28 cellular contexts compared by ENCODE assay signal in the genomic region with DNA sequence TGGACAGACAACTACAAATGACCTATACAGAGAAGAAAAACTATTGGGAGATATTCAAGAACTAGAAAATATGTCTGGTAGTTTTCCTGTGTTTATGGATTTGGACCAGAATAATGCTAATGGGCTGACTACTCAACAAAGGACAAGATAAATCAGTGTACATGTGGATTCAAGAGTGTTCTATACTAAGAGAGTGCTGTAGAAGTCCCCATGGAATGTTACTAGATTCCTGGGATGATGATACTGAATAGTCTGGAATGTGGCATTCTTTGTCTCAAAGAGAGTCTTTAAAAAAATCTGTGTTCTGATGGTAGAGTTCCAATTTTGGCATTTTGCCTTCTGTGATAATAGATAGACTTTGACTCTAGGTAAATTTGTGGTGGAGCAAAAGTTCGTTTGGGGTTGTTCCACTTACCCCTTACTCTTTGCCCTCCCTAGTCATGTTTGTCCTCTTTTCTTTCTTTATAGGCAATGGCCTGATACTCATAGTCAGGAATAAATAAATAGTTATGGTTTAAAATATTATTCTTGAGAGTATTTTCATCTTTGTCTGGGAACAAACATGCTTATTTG. TPM values are rescaled to one million over a fixed set of nuclear protein-coding genes. Genes with fewer than 3 reads are reported as not detected.
DNase-seq lines count a peak whose midpoint lies in the region; ATAC-seq and TF ChIP-seq lines count a peak whose summit lies in the region.
"Had no signal": no experiment of that assay in that cellular context is flagged by ENCODE, and none has a peak within 500 bp of the region (broad histone marks: within the 10 kb centered on the region; RNA-seq: fewer than 3 reads in every experiment).

No MANE protein-coding gene starts in this region.

- peaks cover 54% of the 10 kb centered on the region for H3K36me3 Mint-ChIP-seq in endodermal cell (ENCODE audit: low read depth)

- H3K27me3 ChIP-seq in SJSA1 (replicated peaks) (no peaks in the 10 kb centered on the region), smooth muscle cell (ENCODE audit: low read depth) (no peaks in the 10 kb centered on the region), endodermal cell (ENCODE audit: control insufficient read depth, insufficient read depth, low read length, poor library complexity, severe bottlenecking) (no peaks in the 10 kb centered on the region)
- H3K27me3 ChIP-seq: dorsolateral prefrontal cortex, ovary, thyroid gland had no signal

- peaks cover 35% of the 10 kb centered on the region for H3K4me1 ChIP-seq in SJSA1 (replicated peaks)
- H3K4me1 ChIP-seq in smooth muscle cell (ENCODE audit: low read depth) = no peaks in the 10 kb centered on the region
- no peaks in the 10 kb centered on the region for H3K4me1 ChIP-seq in endodermal cell (ENCODE audit: control insufficient read depth, insufficient read depth, low read length)

- WGBS in smooth muscle cell (ENCODE audit: low lambda C conversion rate) = 87% methylated on average over 1 of the region's 1 CpG
- 90% methylated on average over 1 of the region's 1 CpG; no CpG with 5 or more reads in 1 of the 2 experiments for WGBS in endodermal cell (ENCODE audit: insufficient coverage in 1 of 2, insufficient read length in 1 of 2), 2 experiments

- no peak overlapping the region for H3K9ac ChIP-seq in smooth muscle cell (ENCODE audit: low read depth)
- H3K9ac ChIP-seq in endodermal cell (ENCODE audit: extremely low read depth, low read length, poor library complexity, severe bottlenecking) = no peak overlapping the region
- H3K9ac ChIP-seq: KMS-11 had no signal

- H3K9me3 ChIP-seq in SJSA1 (replicated peaks) = peaks cover 5% of the 10 kb centered on the region; the same call in 1 of the 2 replicates
- H3K9me3 ChIP-seq in smooth muscle cell (replicated peaks; ENCODE audit: low read depth) = no peaks in the 10 kb centered on the region
- peaks cover 20% of the 10 kb centered on the region for H3K9me3 ChIP-seq in endodermal cell (ENCODE audit: control insufficient read depth, low read length)
- H3K9me3 ChIP-seq: thyroid gland had no signal

- no peak overlapping the region for H3K4me3 Mint-ChIP-seq in endodermal cell
- H3K4me3 Mint-ChIP-seq: immature natural killer cell, nephron, WTC11 had no signal

- peaks cover 8% of the 10 kb centered on the region for H3F3A ChIP-seq in smooth muscle cell (ENCODE audit: low read depth)

- H3K4me3 ChIP-seq in SJSA1 (no peak overlapping the region), smooth muscle cell (no peak overlapping the region), endodermal cell (ENCODE audit: low read length) (no peak overlapping the region)
- H3K4me3 ChIP-seq: dorsolateral prefrontal cortex, ovary, thyroid gland had no signal

- peaks cover 23% of the 10 kb centered on the region for H3K36me3 ChIP-seq in SJSA1
- no peaks in the 10 kb centered on the region for H3K36me3 ChIP-seq in smooth muscle cell (ENCODE audit: low read depth)
- H3K36me3 ChIP-seq in endodermal cell (ENCODE audit: control insufficient read depth, insufficient read depth, low read length) = peaks cover 23% of the 10 kb centered on the region
- H3K36me3 ChIP-seq: ovary, thyroid gland had no signal

- no peaks in the 10 kb centered on the region for H3K79me2 ChIP-seq in smooth muscle cell (ENCODE audit: low read depth)

- no peaks in the 10 kb centered on the region for H3K4me1 Mint-ChIP-seq in endodermal cell
- H3K4me1 Mint-ChIP-seq: nephron had no signal

- H3K27ac Mint-ChIP-seq in endodermal cell = no peak overlapping the region
- H3K27ac Mint-ChIP-seq: activated naive CD4-positive, alpha-beta T cell treated with anti-CD3 and anti-CD28 coated beads, Interleukin-2, amount 50 U/mL, for 72 hours; activated T-helper 2 cell treated with anti-CD3 and anti-CD28 coated beads, Interferon-gamma antibody, Interleukin-2, Interleukin-4, amounts not matched to agents 10 μg/mL and 5 μg/mL and 100 μg/mL, durations not matched to agents 14 hours and 24 hours and 36 hours; immature natural killer cell; nephron; WTC11 had no signal

- no peaks in the 10 kb centered on the region for H3K27me3 Mint-ChIP-seq in endodermal cell (ENCODE audit: insufficient read depth)

- H4K20me1 ChIP-seq in smooth muscle cell (ENCODE audit: low read depth) = no peaks in the 10 kb centered on the region

- no peak overlapping the region for H3K4me2 ChIP-seq in smooth muscle cell
- H3K4me2 ChIP-seq: KMS-11 had no signal

- H3K27ac ChIP-seq in SJSA1 (peak overlapping the region; percentile 83), smooth muscle cell (ENCODE audit: low read depth) (peak overlapping the region; percentile 83), endodermal cell (ENCODE audit: low read depth, low read length) (no peak overlapping the region)
- H3K27ac ChIP-seq: dorsolateral prefrontal cortex, KMS-11, ovary, thyroid gland had no signal

- TF ChIP-seq CTCF in smooth muscle cell (IDR thresholded peaks at IDR 0.05; ENCODE audit: borderline replicate concordance, insufficient read depth, poor library complexity, severe bottlenecking) (no peak), endodermal cell (conservative IDR thresholded peaks at IDR 0.05) (no peak)

- ATAC-seq in HG02642 (IDR thresholded peaks at IDR 0.05; ENCODE audit: poor library complexity, unreplicated experiment) = no peak
- ATAC-seq in activated CD4-positive, CD25-positive, alpha-beta regulatory T cell treated with anti-CD3 and anti-CD28 coated beads, Interleukin-2, amount 50 U/mL, for 24 hours = no peak
- ATAC-seq: activated naive CD4-positive, alpha-beta T cell treated with anti-CD3 and anti-CD28 coated beads, Interleukin-2, amount 50 U/mL, for 72 hours; left ventricle myocardium superior; stimulated activated naive CD8-positive, alpha-beta T cell treated with anti-CD3 and anti-CD28 coated beads, Interleukin-15, Interleukin-2, amounts not matched to agents 100 U/mL and 50 U/mL, for 24 hours; WTC11 had no signal

- H2AFZ ChIP-seq in smooth muscle cell (ENCODE audit: low read depth) = no peak overlapping the region

- H3K9me3 Mint-ChIP-seq in endodermal cell = peaks cover 38% of the 10 kb centered on the region
- H3K9me3 Mint-ChIP-seq: immature natural killer cell had no signal

- DNase-seq in GM03348 (ENCODE audit: low spot score) = peak; percentile 41
- peak in 1 of 2 experiments; percentile 61 for DNase-seq in SJSA1 (ENCODE audit: low read depth in 1 of 2, low spot score in 2 of 2)
- DNase-seq in glomerular visceral epithelial cell (ENCODE audit: extremely low spot score) = peak; percentile 15
- no peak for DNase-seq in smooth muscle cell (lab: John Stamatoyannopoulos, UW; ENCODE audit: unreplicated experiment)
- no peak for DNase-seq in endodermal cell
- DNase-seq: activated CD4-positive, alpha-beta T cell treated with anti-CD3 and anti-CD28 coated beads, Interleukin-2, amount 50 U/mL, for 48 hours; activated CD8-positive, alpha-beta memory T cell treated with anti-CD3 and anti-CD28 coated beads, Interleukin-2, amount 50 U/mL, for 48 hours; AML-193; aorta; central memory CD4-positive, alpha-beta T cell; dorsolateral prefrontal cortex; GF-D8; hippocampal formation; immature natural killer cell; left ventricle myocardium superior; NCI-H187; ovary; stimulated activated CD4-positive, alpha-beta T cell treated with anti-CD3 and anti-CD28 coated beads, Interleukin-12 subunit alpha, Interleukin-12 subunit beta, amount 100 ng/mL, for 4 hours; stimulated activated naive CD8-positive, alpha-beta T cell treated with anti-CD3 and anti-CD28 coated beads, Interleukin-15, Interleukin-2, amounts not matched to agents 100 U/mL and 50 U/mL, for 24 hours; T-helper 9 cell; thyroid gland had no signal

RNA-seq across cellular contexts. Expression of a gene that starts 43.7 kb away (rescaled TPM):
- total RNA-seq in SJSA1 (2014; rRNA removed; shearing (Covaris generic)) = 89.4 and 90.3 TPM in 2 replicates
- total RNA-seq in smooth muscle cell = 70.1 and 84.7 TPM in 2 replicates
- polyA plus RNA-seq in smooth muscle cell = 32.8 and 40.2 TPM in 2 replicates
- total RNA-seq in endodermal cell = 10 to 100 TPM; 47.1 to 48.3 TPM
- polyA plus RNA-seq in endodermal cell (2013, experiment 1 of 2) = 52.0 TPM
- polyA plus RNA-seq in endodermal cell (2013, experiment 2 of 2) = 44.3 TPM

Comparison
In these comparisons a context has a peak if more than half of its experiments do, and no peak if none do; other contexts are left out.
1. DNase-seq: peak in GM03348 (single experiment) and glomerular visceral epithelial cell (single experiment); none in smooth muscle cell (single experiment) and endodermal cell (single experiment).